Comparison of ENCODE assay signal across 20 cellular contexts in the genomic region with DNA sequence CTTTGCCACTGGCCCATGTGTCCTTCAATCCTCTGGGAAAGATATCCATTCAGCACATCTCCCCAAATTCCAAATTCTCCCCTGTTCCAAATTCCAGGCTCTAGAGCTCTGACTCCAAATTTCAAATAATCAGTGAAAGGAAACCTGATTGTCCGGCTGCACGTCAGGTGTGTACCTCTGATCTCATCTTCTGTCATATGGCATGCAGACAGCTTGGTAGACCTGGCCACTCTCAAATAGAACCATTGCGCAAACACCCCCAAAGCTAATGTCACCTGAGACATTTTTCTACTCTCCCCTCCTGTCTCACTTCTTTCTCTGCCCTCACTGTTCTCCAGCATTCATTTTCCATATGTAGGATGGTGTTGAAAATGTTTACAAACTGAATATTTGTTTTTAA.
A peak's percentile ranks its signal among the peaks of the same experiment; 100 is the strongest.
DNase-seq lines count a peak whose midpoint lies in the region; ATAC-seq, FAIRE-seq and TF ChIP-seq lines count a peak whose summit lies in the region.
"Had no signal": no experiment of that assay in that cellular context is flagged by ENCODE, and none has a peak within 500 bp of the region (broad histone marks: within the 10 kb centered on the region; RNA-seq: fewer than 3 reads in every experiment).

No MANE protein-coding gene starts in this region.

- H3K36me3 Mint-ChIP-seq in naive thymus-derived CD4-positive, alpha-beta T cell: no peaks in the 10 kb centered on the region
- H3K36me3 Mint-ChIP-seq: CD4-positive, alpha-beta memory T cell had no signal

- TF ChIP-seq EP300 in HepG2 (IDR thresholded peaks at IDR 0.05; ENCODE audit: low read depth in 2 of 2, low read length in 2 of 2): no peak
- no peak for TF ChIP-seq EP300 in HepG2 (CRISPR knock-in tag; IDR thresholded peaks at IDR 0.05; ENCODE audit: borderline replicate concordance)

- peaks cover 4% of the 10 kb centered on the region for H3K4me1 ChIP-seq in HepG2 (ENCODE audit: insufficient read depth, low read length)
- no peaks in the 10 kb centered on the region for H3K4me1 ChIP-seq in right lobe of liver
- H3K4me1 ChIP-seq in foreskin keratinocyte: peaks cover 19% of the 10 kb centered on the region
- no peaks in the 10 kb centered on the region for H3K4me1 ChIP-seq in smooth muscle cell (ENCODE audit: low read depth)
- H3K4me1 ChIP-seq in naive thymus-derived CD4-positive, alpha-beta T cell (ENCODE audit: control insufficient read depth in 2 of 2, insufficient read depth in 2 of 2, low read length in 2 of 2): no peaks in the 10 kb centered on the region
- H3K4me1 ChIP-seq: HAP-1 had no signal

- POLR2A ChIA-PET in HepG2 (lab: Yijun Ruan, JAX): no interaction called here
- POLR2A ChIA-PET in naive thymus-derived CD4-positive, alpha-beta T cell (lab: Charles Lee): no interaction called here

- H4K20me1 ChIP-seq in HepG2 (ENCODE audit: insufficient read depth, low read length) (no peaks in the 10 kb centered on the region), smooth muscle cell (ENCODE audit: low read depth) (no peaks in the 10 kb centered on the region)

- ATAC-seq in HepG2 (no peak), right lobe of liver (no peak), foreskin keratinocyte (peak; percentile 54)
- no peak for ATAC-seq in naive thymus-derived CD4-positive, alpha-beta T cell

- H3K9me3 ChIP-seq in HepG2 (ENCODE audit: low read length) (no peaks in the 10 kb centered on the region), right lobe of liver (no peaks in the 10 kb centered on the region), smooth muscle cell (replicated peaks; ENCODE audit: low read depth) (no peaks in the 10 kb centered on the region)
- no peaks in the 10 kb centered on the region for H3K9me3 ChIP-seq in naive thymus-derived CD4-positive, alpha-beta T cell (ENCODE audit: control insufficient read depth in 2 of 3, low read length in 3 of 3)
- H3K9me3 ChIP-seq: HAP-1 had no signal

- WGBS in HepG2 (ENCODE audit: low lambda C conversion rate): 58% methylated on average over 3 of the region's 3 CpGs
- WGBS in right lobe of liver (ENCODE audit: insufficient coverage, low coverage, low lambda C conversion rate, missing lambda C conversion rate): 73% methylated on average over 3 of the region's 3 CpGs
- 80% methylated on average over 3 of the region's 3 CpGs for WGBS in smooth muscle cell (ENCODE audit: low lambda C conversion rate)

- H3K27ac Mint-ChIP-seq in naive thymus-derived CD4-positive, alpha-beta T cell: no peak overlapping the region
- H3K27ac Mint-ChIP-seq: CD4-positive, alpha-beta memory T cell; HFFc6 had no signal

- FAIRE-seq in HepG2 (lab: Jason Lieb, UNC): no peak
- FAIRE-seq: GM12891, GM18507, H54 had no signal

- H3K36me3 ChIP-seq in HepG2 (replicated peaks in 1 of 2; ENCODE audit: control insufficient read depth in 1 of 2, insufficient read depth in 2 of 2, low read length in 2 of 2): no peaks in the 10 kb centered on the region
- H3K36me3 ChIP-seq in right lobe of liver: no peaks in the 10 kb centered on the region
- no peaks in the 10 kb centered on the region for H3K36me3 ChIP-seq in smooth muscle cell (ENCODE audit: low read depth)
- no peaks in the 10 kb centered on the region for H3K36me3 ChIP-seq in naive thymus-derived CD4-positive, alpha-beta T cell (ENCODE audit: control insufficient read depth in 2 of 3, insufficient read depth in 3 of 3, low read length in 3 of 3)
- H3K36me3 ChIP-seq: HAP-1 had no signal

- H3K4me3 Mint-ChIP-seq in naive thymus-derived CD4-positive, alpha-beta T cell: no peak overlapping the region
- H3K4me3 Mint-ChIP-seq: CD4-positive, alpha-beta memory T cell; HFFc6 had no signal

- in situ Hi-C loops in HepG2 (cut with HindIII; ENCODE audit: extremely low pct_ligation_motif_present, low pct_unique_long_range_greater_than_20kb): no loop called here

- no peaks in the 10 kb centered on the region for H3K79me2 ChIP-seq in HepG2 (ENCODE audit: insufficient read depth, low read length)
- H3K79me2 ChIP-seq in smooth muscle cell (ENCODE audit: low read depth): no peaks in the 10 kb centered on the region

- no peaks in the 10 kb centered on the region for H3F3A ChIP-seq in smooth muscle cell (ENCODE audit: low read depth)

- TF ChIP-seq POLR2A in HepG2 (IDR thresholded peaks at IDR 0.05; ENCODE audit: insufficient read depth in 1 of 2, low read depth in 2 of 2, low read length in 2 of 2): no peak
- TF ChIP-seq POLR2A in right lobe of liver (IDR thresholded peaks at IDR 0.05): no peak

- intact Hi-C loops in HepG2 (cut with micrococcal nuclease; ENCODE audit: unreplicated experiment) (no loop called here), right lobe of liver (cut with DNase I) (loop anchor here in 1 of 2 donors (10.0 kb wide), 1 partner anchor 59 kb away; no protein-coding TSS in a partner anchor)
- intact Hi-C loops in naive thymus-derived CD4-positive, alpha-beta T cell (cut with micrococcal nuclease): no loop called here

- DNase-seq in HepG2 (ENCODE audit: low spot score): no peak
- no peak for DNase-seq in right lobe of liver
- DNase-seq in epithelial cell of esophagus (ENCODE audit: low read depth): peak; percentile 79
- DNase-seq in foreskin keratinocyte: peak; percentile 10 to 44
- no peak for DNase-seq in smooth muscle cell (lab: John Stamatoyannopoulos, UW; ENCODE audit: unreplicated experiment)
- DNase-seq in SIG-M5 treated with dmso at 0.1 percent for 504 hours (lab: John Stamatoyannopoulos, UW; ENCODE audit: unreplicated experiment): no peak
- DNase-seq in pons (ENCODE audit: low spot score): no peak
- no peak for DNase-seq in naive thymus-derived CD4-positive, alpha-beta T cell
- DNase-seq: C1 segment of cervical spinal cord; Calu3; CD4-positive, alpha-beta memory T cell; COR-L47; DMS53; GF-D8; GOT3; HFFc6 had no signal

- H3K27me3 Mint-ChIP-seq in naive thymus-derived CD4-positive, alpha-beta T cell: peaks cover 0 to 29% (median 18%) of the 10 kb centered on the region in 5 donors

- BruUV-seq in HepG2 (replicated peaks; lab: Mats Ljungman, UMichigan): no TSS peak

- H3K4me2 ChIP-seq in HepG2 (ENCODE audit: low read depth, low read length) (no peak overlapping the region), smooth muscle cell (no peak overlapping the region)

- peaks cover 0 to 18% (median 0%) of the 10 kb centered on the region in 11 donors for H3K9me3 Mint-ChIP-seq in naive thymus-derived CD4-positive, alpha-beta T cell
- H3K9me3 Mint-ChIP-seq: HFFc6 had no signal

- H3K27ac ChIP-seq in HepG2 (ENCODE audit: extremely low read length, insufficient read depth, low read length) (no peak overlapping the region), right lobe of liver (no peak overlapping the region), foreskin keratinocyte (peak overlapping the region; percentile 46), smooth muscle cell (ENCODE audit: low read depth) (peak overlapping the region; percentile 19)
- no peak overlapping the region for H3K27ac ChIP-seq in naive thymus-derived CD4-positive, alpha-beta T cell (ENCODE audit: low read depth, low read length)

- H3K4me1 Mint-ChIP-seq in naive thymus-derived CD4-positive, alpha-beta T cell: peaks cover 0 to 3% (median 0%) of the 10 kb centered on the region in 7 donors
- H3K4me1 Mint-ChIP-seq: CD4-positive, alpha-beta memory T cell had no signal

- H3K4me3 ChIP-seq in HepG2 (replicated peaks in 1 of 3; ENCODE audit: insufficient read depth in 1 of 3, low read depth in 2 of 3, low read length in 3 of 3) (no peak overlapping the region), right lobe of liver (no peak overlapping the region), epithelial cell of esophagus (ENCODE audit: low read length) (no peak overlapping the region), smooth muscle cell (no peak overlapping the region)
- no peak overlapping the region for H3K4me3 ChIP-seq in naive thymus-derived CD4-positive, alpha-beta T cell (ENCODE audit: low read length)
- H3K4me3 ChIP-seq: HAP-1 had no signal

- TF ChIP-seq CTCF in HepG2 (CRISPR knock-in tag; IDR thresholded peaks at IDR 0.05): no peak
- TF ChIP-seq CTCF in right lobe of liver (IDR thresholded peaks at IDR 0.05): no peak
- no peak for TF ChIP-seq CTCF in epithelial cell of esophagus (IDR thresholded peaks at IDR 0.05; ENCODE audit: insufficient read depth, low read depth, low read length, missing control alignments)
- no peak for TF ChIP-seq CTCF in foreskin keratinocyte (conservative IDR thresholded peaks at IDR 0.05)
- no peak for TF ChIP-seq CTCF in smooth muscle cell (IDR thresholded peaks at IDR 0.05; ENCODE audit: borderline replicate concordance, insufficient read depth, poor library complexity, severe bottlenecking)

- TF ChIP-seq RAD21 in HepG2 (CRISPR knock-in tag; IDR thresholded peaks at IDR 0.05): no peak

- H3K9ac ChIP-seq in HepG2 (ENCODE audit: insufficient read depth, low read depth, low read length) (no peak overlapping the region), smooth muscle cell (ENCODE audit: low read depth) (no peak overlapping the region)

- CTCF ChIA-PET in HepG2 (lab: Yijun Ruan, JAX; ENCODE audit: low intra/inter-chr PET ratio, low total read pairs): no interaction called here
- CTCF ChIA-PET in naive thymus-derived CD4-positive, alpha-beta T cell (lab: Charles Lee): no interaction called here

- H2AFZ ChIP-seq in HepG2 (ENCODE audit: low read length) (no peak overlapping the region), smooth muscle cell (ENCODE audit: low read depth) (no peak overlapping the region)

- H3K27me3 ChIP-seq in HepG2 (ENCODE audit: control insufficient read depth in 1 of 2, insufficient read depth in 2 of 2, low read length in 2 of 2) (no peaks in the 10 kb centered on the region), right lobe of liver (no peaks in the 10 kb centered on the region), foreskin keratinocyte (no peaks in the 10 kb centered on the region), smooth muscle cell (ENCODE audit: low read depth) (peaks cover 41% of the 10 kb centered on the region)
- no peaks in the 10 kb centered on the region for H3K27me3 ChIP-seq in naive thymus-derived CD4-positive, alpha-beta T cell (ENCODE audit: control insufficient read depth in 2 of 2, insufficient read depth in 2 of 2, low read length in 2 of 2)

TF ChIP-seq in HepG2, 621 proteins besides CTCF, POLR2A, EP300 and RAD21:
- TF ChIP-seq ZNF17 (CRISPR knock-in tag; IDR thresholded peaks at IDR 0.05) (no peak), CEBPG (CRISPR knock-in tag; IDR thresholded peaks at IDR 0.05) (0 out of 2 replicates have a peak, but pooled peaks have one; percentile 18)

Comparison
In these comparisons a context has a peak if more than half of its experiments do, and no peak if none do; other contexts are left out.
1. DNase-seq: peak in epithelial cell of esophagus (single experiment) and foreskin keratinocyte (2 of 2); none in HepG2 (single experiment), right lobe of liver (0 of 3), smooth muscle cell (single experiment), SIG-M5 treated with dmso at 0.1 percent for 504 hours (single experiment), pons (single experiment) and naive thymus-derived CD4-positive, alpha-beta T cell (0 of 9).
2. H3K27ac ChIP-seq: peak in foreskin keratinocyte (single experiment) and smooth muscle cell (single experiment); none in HepG2 (single experiment), right lobe of liver (0 of 3) and naive thymus-derived CD4-positive, alpha-beta T cell (single experiment).